In genomic region chr12:6178981-6179761, GRCh38 we compare ENCODE assay signal across 13 cellular contexts. TPM values are rescaled to one million over a fixed set of nuclear protein-coding genes. Genes with fewer than 3 reads are reported as not detected.
DNase-seq lines count a peak whose midpoint lies in the region; ATAC-seq and TF ChIP-seq lines count a peak whose summit lies in the region.
"Had no signal": no experiment of that assay in that cellular context is flagged by ENCODE, and none has a peak within 500 bp of the region (broad histone marks: within the 10 kb centered on the region; RNA-seq: fewer than 3 reads in every experiment).

No MANE protein-coding gene starts in this region.

- no peak for ATAC-seq in stimulated activated naive CD8-positive, alpha-beta T cell treated with anti-CD3 and anti-CD28 coated beads, Interleukin-15, amount 100 ng/mL, for 72 hours

- H3K27me3 Mint-ChIP-seq in nephron (ENCODE audit: low read depth): no peaks in the 10 kb centered on the region
- H3K27me3 Mint-ChIP-seq in stimulated activated naive CD8-positive, alpha-beta T cell treated with anti-CD3 and anti-CD28 coated beads, Interleukin-15, amount 100 ng/mL, for 72 hours: peaks cover 5% of the 10 kb centered on the region

- peaks cover 10% of the 10 kb centered on the region for H3K4me1 Mint-ChIP-seq in nephron
- no peaks in the 10 kb centered on the region for H3K4me1 Mint-ChIP-seq in stimulated activated naive CD8-positive, alpha-beta T cell treated with anti-CD3 and anti-CD28 coated beads, Interleukin-15, amount 100 ng/mL, for 72 hours

- no peak overlapping the region for H3K4me3 Mint-ChIP-seq in nephron
- no peak overlapping the region for H3K4me3 Mint-ChIP-seq in stimulated activated naive CD8-positive, alpha-beta T cell treated with anti-CD3 and anti-CD28 coated beads, Interleukin-15, amount 100 ng/mL, for 72 hours
- H3K4me3 Mint-ChIP-seq: IgD-negative memory B cell had no signal

- DNase-seq in left ventricle myocardium inferior: no peak
- no peak for DNase-seq in cardiac septum (ENCODE audit: low spot score)
- DNase-seq in epithelial cell of proximal tubule (ENCODE audit: low read depth): no peak
- DNase-seq in uterus: no peak
- no peak for DNase-seq in GM20000 (ENCODE audit: low spot score)
- DNase-seq in SIG-M5 treated with dmso at 0.1 percent for 504 hours (lab: John Stamatoyannopoulos, UW; ENCODE audit: unreplicated experiment): no peak
- no peak for DNase-seq in stimulated activated naive CD8-positive, alpha-beta T cell treated with anti-CD3 and anti-CD28 coated beads, Interleukin-15, amount 100 ng/mL, for 72 hours
- DNase-seq: ACHN; activated CD4-positive, alpha-beta T cell treated with anti-CD3 and anti-CD28 coated beads, Interleukin-2, amount 50 U/mL, for 1 hour; stimulated activated CD4-positive, alpha-beta T cell treated with anti-CD3 and anti-CD28 coated beads, Interleukin-1b, Interleukin-23, amount 100 ng/mL, for 48 hours had no signal

- H3K27ac ChIP-seq in left ventricle myocardium inferior (replicated peaks) (peak overlapping the region; percentile 86), uterus (peak overlapping the region; percentile 84 to 85)
- H3K27ac ChIP-seq: SJCRH30 had no signal

- H3K9me3 ChIP-seq in left ventricle myocardium inferior (replicated peaks) (no peaks in the 10 kb centered on the region), uterus (no peaks in the 10 kb centered on the region)
- H3K9me3 ChIP-seq: SJCRH30 had no signal

- TF ChIP-seq POLR2A in uterus (IDR thresholded peaks at IDR 0.05): no peak

- intact Hi-C loops in left ventricle myocardium inferior (cut with micrococcal nuclease): no loop called here
- intact Hi-C loops in cardiac septum (cut with DNase I): no loop called here
- intact Hi-C loops in uterus (cut with DNase I; ENCODE audit: low total_unique reads): no loop called here

- TF ChIP-seq CTCF in left ventricle myocardium inferior (IDR thresholded peaks at IDR 0.05; ENCODE audit: borderline replicate concordance) (no peak), epithelial cell of proximal tubule (conservative IDR thresholded peaks at IDR 0.05; ENCODE audit: low read depth, low read length) (peak; percentile 10), nephron (IDR thresholded peaks at IDR 0.05; ENCODE audit: unreplicated experiment in 3 of 3) (peak in 2 of 3 experiments; percentile 16 to 29), uterus (IDR thresholded peaks at IDR 0.05) (peak in 1 of 4 experiments; percentile 20), GM20000 (IDR thresholded peaks at IDR 0.05; ENCODE audit: extremely low read depth, missing control alignments) (no peak)

- H3K9me3 Mint-ChIP-seq in nephron: no peaks in the 10 kb centered on the region
- no peaks in the 10 kb centered on the region for H3K9me3 Mint-ChIP-seq in stimulated activated naive CD8-positive, alpha-beta T cell treated with anti-CD3 and anti-CD28 coated beads, Interleukin-15, amount 100 ng/mL, for 72 hours

- H3K27ac Mint-ChIP-seq in nephron: peak overlapping the region; percentile 1 to 71 (median 5)
- H3K27ac Mint-ChIP-seq in stimulated activated naive CD8-positive, alpha-beta T cell treated with anti-CD3 and anti-CD28 coated beads, Interleukin-15, amount 100 ng/mL, for 72 hours: no peak overlapping the region
- H3K27ac Mint-ChIP-seq: IgD-negative memory B cell had no signal

- H3K36me3 ChIP-seq in left ventricle myocardium inferior (no peaks in the 10 kb centered on the region), uterus (no peaks in the 10 kb centered on the region)
- H3K36me3 ChIP-seq: SJCRH30 had no signal

- H3K36me3 Mint-ChIP-seq in nephron (ENCODE audit: low read depth): no peaks in the 10 kb centered on the region
- H3K36me3 Mint-ChIP-seq: IgD-negative memory B cell had no signal

- H3K4me1 ChIP-seq in left ventricle myocardium inferior (peaks cover 53% of the 10 kb centered on the region), uterus (peaks cover 10 to 24% of the 10 kb centered on the region in 2 donors)

- H3K4me3 ChIP-seq in left ventricle myocardium inferior (no peak overlapping the region), epithelial cell of proximal tubule (ENCODE audit: low read depth, low read length) (no peak overlapping the region), uterus (no peak overlapping the region)
- H3K4me3 ChIP-seq: SJCRH30 had no signal

- H3K27me3 ChIP-seq in left ventricle myocardium inferior (ENCODE audit: low read depth): no peaks in the 10 kb centered on the region
- H3K27me3 ChIP-seq in uterus: no peaks in the 10 kb centered on the region
- H3K27me3 ChIP-seq: SJCRH30 had no signal

RNA-seq across cellular contexts. Expression of gene CD9, which starts 21.0 kb away (rescaled TPM):
- total RNA-seq in left ventricle myocardium inferior (55.5 TPM), cardiac septum (70.2 TPM), epithelial cell of proximal tubule (284 and 346 TPM in 2 replicates), uterus (100 to 1,000 TPM; 161 to 275 (median 207) TPM)

RNA-seq across cellular contexts. Expression of gene VWF, which starts 54.7 kb away (rescaled TPM):
- total RNA-seq in left ventricle myocardium inferior: 250 TPM
- 350 TPM for total RNA-seq in cardiac septum
- total RNA-seq in epithelial cell of proximal tubule: 0.06 and 0.07 TPM in 2 replicates
- 100 to 1,000 TPM; 122 to 949 (median 380) TPM for total RNA-seq in uterus

Comparison
In these comparisons a context has a peak if more than half of its experiments do, and no peak if none do; other contexts are left out.
1. CTCF ChIP-seq: peak in epithelial cell of proximal tubule (single experiment) and nephron (2 of 3); none in left ventricle myocardium inferior (single experiment) and GM20000 (single experiment).
2. H3K27ac Mint-ChIP-seq: peak in nephron (3 of 3); none in stimulated activated naive CD8-positive, alpha-beta T cell treated with anti-CD3 and anti-CD28 coated beads, Interleukin-15, amount 100 ng/mL, for 72 hours (0 of 2).
3. RNA of gene VWF, which starts 54.7 kb away (total RNA-seq): 122 to 949 TPM in uterus, 350 TPM in cardiac septum (single experiment) and 250 TPM in left ventricle myocardium inferior (single experiment); 0.06 to 0.07 TPM in epithelial cell of proximal tubule; every median in the first group is over 100 times any median in the second.